ENCODE assay signal across 10 cellular contexts in genomic region chr12:91774471-91774921, GRCh38.
DNase-seq lines count a peak whose midpoint lies in the region; ATAC-seq and TF ChIP-seq lines count a peak whose summit lies in the region.
"Had no signal": no experiment of that assay in that cellular context is flagged by ENCODE, and none has a peak within 500 bp of the region (broad histone marks: within the 10 kb centered on the region; RNA-seq: fewer than 3 reads in every experiment).

No MANE protein-coding gene starts in this region.

- no peak for TF ChIP-seq CTCF in GM12865 (IDR thresholded peaks at IDR 0.05; ENCODE audit: insufficient read depth, low read depth, low read length, missing control alignments)

- peak; percentile 59 for DNase-seq in A172 (ENCODE audit: low spot score)
- DNase-seq in GM12865 (ENCODE audit: low read depth), result peak; percentile 24
- DNase-seq in amniotic stem cell (lab: John Stamatoyannopoulos, UW), result peak; percentile 43
- peak; percentile 6 for DNase-seq in kidney glomerular epithelial cell (lab: John Stamatoyannopoulos, UW)
- no peak for DNase-seq in GM19240 (ENCODE audit: insufficient read length, low spot score)
- no peak for DNase-seq in DMS53 treated with DMSO at 0.1 percent for 48 hours (lab: John Stamatoyannopoulos, UW; ENCODE audit: unreplicated experiment)
- no peak for DNase-seq in left lobe of liver (ENCODE audit: low spot score)
- no peak for DNase-seq in NCI-H82 treated with DMSO at 0.1 percent for 48 hours (lab: John Stamatoyannopoulos, UW; ENCODE audit: unreplicated experiment)
- DNase-seq: COR-L47, NCI-H446 treated with DMSO at 0.1 percent for 48 hours had no signal

- ATAC-seq in left lobe of liver, result no peak

- H3K4me3 ChIP-seq in GM12865 (ENCODE audit: low read depth, low read length), result no peak overlapping the region

Comparison
In these comparisons a context has a peak if more than half of its experiments do, and no peak if none do; other contexts are left out.
1. DNase-seq: peak in A172 (single experiment), GM12865 (single experiment), amniotic stem cell (single experiment) and kidney glomerular epithelial cell (single experiment); none in GM19240 (single experiment), DMS53 treated with DMSO at 0.1 percent for 48 hours (single experiment), left lobe of liver (single experiment) and NCI-H82 treated with DMSO at 0.1 percent for 48 hours (single experiment).